Comparison of ENCODE assay signal across 23 cellular contexts in the genomic region with DNA sequence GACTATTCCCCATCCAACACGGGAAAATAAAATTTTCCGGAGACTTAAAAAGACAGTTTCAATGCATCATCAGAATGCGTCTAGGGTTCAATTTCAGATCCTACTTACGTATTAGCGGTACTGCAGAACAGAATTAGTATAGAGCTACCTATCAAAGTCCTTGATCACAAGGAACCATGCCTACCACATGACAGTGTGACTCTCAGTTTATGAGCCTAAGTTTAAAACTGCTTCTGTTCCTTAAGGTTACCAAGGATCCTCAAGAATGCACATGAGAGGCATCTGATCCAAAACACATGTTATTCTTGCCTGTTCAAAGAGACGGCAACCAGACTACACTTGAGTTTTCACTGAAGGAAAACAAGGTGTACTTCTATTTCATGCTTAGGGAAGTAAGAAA.
"Had no signal": no experiment of that assay in that cellular context is flagged by ENCODE, and none has a peak within 500 bp of the region (broad histone marks: within the 10 kb centered on the region; RNA-seq: fewer than 3 reads in every experiment).

No MANE protein-coding gene starts in this region.

- DNase-seq: activated CD4-positive, alpha-beta T cell treated with anti-CD3 and anti-CD28 coated beads for 36 hours; activated CD4-positive, CD25-positive, alpha-beta regulatory T cell; activated CD8-positive, alpha-beta memory T cell treated with anti-CD3 and anti-CD28 coated beads, Interleukin-2, amount 10 ng/mL, durations not matched to agents 7 days and 5 days; activated CD8-positive, alpha-beta T cell treated with anti-CD3 and anti-CD28 coated beads, Interleukin-2, amount 10 ng/mL, durations not matched to agents 7 days and 5 days; activated naive CD4-positive, alpha-beta T cell treated with Interleukin-2 at 50 U/mL for 16 hours; activated T-cell treated with anti-CD3 and anti-CD28 coated beads, Interleukin-2, amount 50 U/mL, for 72 hours; anterior cingulate cortex; endodermal cell; foreskin fibroblast; head of caudate nucleus; hippocampal formation; left cardiac atrium; left ventricle myocardium superior; nephron progenitor cell; right lobe of liver; stimulated activated CD4-positive, alpha-beta T cell treated with anti-CD3 and anti-CD28 coated beads, Interleukin-2, amount 100 ng/mL, for 48 hours; stimulated activated naive CD4-positive, alpha-beta T cell treated with Interleukin-2 at 50 U/mL for 16 hours had no signal

- H3K36me3 ChIP-seq: neutrophil, right lobe of liver, transverse colon had no signal

- H3K9me3 ChIP-seq: mucosa of descending colon, neutrophil, right lobe of liver, transverse colon had no signal

- H3K27ac ChIP-seq: neutrophil, right lobe of liver, transverse colon had no signal

- H3K4me3 ChIP-seq: mucosa of descending colon, right lobe of liver, transverse colon had no signal

- H3K4me1 ChIP-seq: right lobe of liver had no signal

- FAIRE-seq: bronchial epithelial cell, keratinocyte had no signal

- ATAC-seq: activated CD4-positive, alpha-beta T cell treated with anti-CD3 and anti-CD28 coated beads for 36 hours; activated CD8-positive, alpha-beta memory T cell treated with anti-CD3 and anti-CD28 coated beads, Interleukin-2, amount 10 ng/mL, durations not matched to agents 7 days and 5 days; activated CD8-positive, alpha-beta T cell treated with anti-CD3 and anti-CD28 coated beads, Interleukin-2, amount 10 ng/mL, durations not matched to agents 7 days and 5 days; activated T-cell treated with anti-CD3 and anti-CD28 coated beads, Interleukin-2, amount 50 U/mL, for 72 hours; esophagus mucosa; left cardiac atrium; left ventricle myocardium superior; right lobe of liver had no signal

- H3K27me3 ChIP-seq: neutrophil, right lobe of liver, transverse colon had no signal
